ENCODE assay signal across 24 cellular contexts in the genomic region with DNA sequence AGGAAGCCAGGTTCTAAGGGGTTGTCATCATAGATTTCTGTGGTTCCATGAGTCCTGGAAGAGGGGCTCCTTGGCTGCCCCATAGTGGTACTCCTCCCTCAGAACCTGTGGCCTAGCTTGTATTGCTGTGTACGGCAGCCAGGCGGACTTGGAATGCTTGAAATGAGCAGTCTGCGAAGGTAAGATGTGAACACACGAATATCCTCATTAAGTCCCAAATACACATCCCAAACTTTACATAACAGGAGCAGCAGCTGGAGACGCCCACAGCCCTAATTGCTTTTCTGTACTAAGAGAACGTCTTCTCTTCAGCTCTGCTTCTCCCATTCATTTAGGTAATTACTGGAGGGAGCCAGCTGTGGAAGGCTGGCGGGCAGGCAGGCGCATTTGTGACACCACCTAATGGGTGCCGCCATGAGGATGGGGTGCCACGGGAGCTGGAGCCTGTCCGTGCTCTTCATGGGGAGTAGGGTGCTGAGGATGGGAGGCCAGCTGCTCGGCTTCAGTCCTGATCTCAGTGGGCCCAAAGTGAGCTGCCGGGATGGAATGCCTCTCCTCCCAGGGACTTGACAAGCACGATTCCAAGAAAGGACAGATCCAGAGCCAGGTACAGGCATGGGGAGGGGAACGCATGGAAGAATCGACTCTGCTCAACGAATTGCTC.
DNase-seq lines count a peak whose midpoint lies in the region; ATAC-seq and TF ChIP-seq lines count a peak whose summit lies in the region.
"Had no signal": no experiment of that assay in that cellular context is flagged by ENCODE, and none has a peak within 500 bp of the region (broad histone marks: within the 10 kb centered on the region; RNA-seq: fewer than 3 reads in every experiment).

No MANE protein-coding gene starts in this region.

- DNase-seq in natural killer cell treated with Interleukin-12 subunit alpha and Interleukin-12 subunit beta and Interleukin-15 and Interleukin-18, amount 100 ng/mL, for 72 hours (ENCODE audit: low spot score): peak; percentile 57
- DNase-seq in natural killer cell (no peak), WTC11 (ENCODE audit: low spot score) (no peak), neural progenitor cell (ENCODE audit: low spot score) (no peak), amniotic stem cell (lab: John Stamatoyannopoulos, UW) (no peak), uterus (no peak)
- DNase-seq: 8988T; CD4-positive, alpha-beta memory T cell; COR-L47; DMS53; H9; HFFc6; KBM-7; MV-4-11; NCI-H1105; NCI-H1436 treated with DMSO at 0.1 percent for 48 hours; NCI-H187 treated with DMSO at 0.1 percent for 48 hours; NCI-H2107; NCI-H524 treated with DMSO at 0.1 percent for 48 hours; NCI-H82; NK-92 treated with Interleukin-12 subunit alpha and Interleukin-12 subunit beta, amount 100 ng/mL, for 24 hours; PC-3; Right ventricle myocardium superior had no signal

- peaks cover 3 to 22% of the 10 kb centered on the region in 2 donors for H3K27me3 Mint-ChIP-seq in natural killer cell treated with Interleukin-12 subunit alpha and Interleukin-12 subunit beta and Interleukin-15 and Interleukin-18, amount 100 ng/mL, for 72 hours
- H3K27me3 Mint-ChIP-seq in natural killer cell (ENCODE audit: low read depth in 2 of 2): peaks cover 3 to 9% of the 10 kb centered on the region in 2 donors
- H3K27me3 Mint-ChIP-seq in WTC11 (ENCODE audit: low read depth): peaks cover 4% of the 10 kb centered on the region; the same call in 1 of the 2 replicates
- H3K27me3 Mint-ChIP-seq in neural progenitor cell (ENCODE audit: insufficient read depth, low read depth): peaks cover 4% of the 10 kb centered on the region

- H3K4me3 Mint-ChIP-seq in natural killer cell treated with Interleukin-12 subunit alpha and Interleukin-12 subunit beta and Interleukin-15 and Interleukin-18, amount 100 ng/mL, for 72 hours: no peak overlapping the region
- H3K4me3 Mint-ChIP-seq in natural killer cell (no peak overlapping the region), WTC11 (no peak overlapping the region), neural progenitor cell (no peak overlapping the region)
- H3K4me3 Mint-ChIP-seq: CD4-positive, alpha-beta memory T cell; H9; HFFc6 had no signal

- CTCF ChIA-PET in WTC11 (lab: Charles Lee): interaction anchor here (0.6 to 2.4 kb wide), 12 partner anchors 11 to 473 kb away, joined by 3 to 8 read pairs (median 4); no protein-coding TSS in a partner anchor

- H4K20me1 ChIP-seq in neural progenitor cell (ENCODE audit: low read depth): no peaks in the 10 kb centered on the region

- peak overlapping the region; percentile 27 for H3K4me2 ChIP-seq in neural progenitor cell

- no peak for ATAC-seq in natural killer cell treated with Interleukin-12 subunit alpha and Interleukin-12 subunit beta and Interleukin-15 and Interleukin-18, amount 100 ng/mL, for 72 hours
- ATAC-seq in natural killer cell (no peak), WTC11 (peak; percentile 84), HG02885 (IDR thresholded peaks at IDR 0.05; ENCODE audit: poor library complexity, unreplicated experiment) (no peak)
- ATAC-seq: PC-3 had no signal

- H3K9me3 Mint-ChIP-seq in natural killer cell treated with Interleukin-12 subunit alpha and Interleukin-12 subunit beta and Interleukin-15 and Interleukin-18, amount 100 ng/mL, for 72 hours: no peaks in the 10 kb centered on the region
- H3K9me3 Mint-ChIP-seq in natural killer cell: no peaks in the 10 kb centered on the region
- H3K9me3 Mint-ChIP-seq in WTC11: peaks cover 4% of the 10 kb centered on the region
- no peaks in the 10 kb centered on the region for H3K9me3 Mint-ChIP-seq in neural progenitor cell
- H3K9me3 Mint-ChIP-seq: CD4-positive, alpha-beta memory T cell; HFFc6 had no signal

- no peak overlapping the region for H3K9ac ChIP-seq in neural progenitor cell

- no peak overlapping the region for H3K27ac ChIP-seq in neural progenitor cell
- H3K27ac ChIP-seq in uterus: no peak overlapping the region

- no peak for TF ChIP-seq CTCF in natural killer cell (IDR thresholded peaks at IDR 0.05)
- no peak for TF ChIP-seq CTCF in WTC11 (IDR thresholded peaks at IDR 0.05)
- TF ChIP-seq CTCF in neural progenitor cell (IDR thresholded peaks at IDR 0.05): no peak
- no peak for TF ChIP-seq CTCF in uterus (IDR thresholded peaks at IDR 0.05)

- H3K4me3 ChIP-seq in neural progenitor cell: no peak overlapping the region
- H3K4me3 ChIP-seq in uterus: no peak overlapping the region

- H3K9me3 ChIP-seq in neural progenitor cell (ENCODE audit: low read depth) (no peaks in the 10 kb centered on the region), uterus (no peaks in the 10 kb centered on the region)

- H3K36me3 Mint-ChIP-seq in natural killer cell treated with Interleukin-12 subunit alpha and Interleukin-12 subunit beta and Interleukin-15 and Interleukin-18, amount 100 ng/mL, for 72 hours: no peaks in the 10 kb centered on the region
- no peaks in the 10 kb centered on the region for H3K36me3 Mint-ChIP-seq in natural killer cell
- peaks cover 18% of the 10 kb centered on the region for H3K36me3 Mint-ChIP-seq in WTC11
- no peaks in the 10 kb centered on the region for H3K36me3 Mint-ChIP-seq in neural progenitor cell
- H3K36me3 Mint-ChIP-seq: CD4-positive, alpha-beta memory T cell had no signal

- H3K27ac Mint-ChIP-seq in natural killer cell treated with Interleukin-12 subunit alpha and Interleukin-12 subunit beta and Interleukin-15 and Interleukin-18, amount 100 ng/mL, for 72 hours: no peak overlapping the region
- no peak overlapping the region for H3K27ac Mint-ChIP-seq in natural killer cell
- H3K27ac Mint-ChIP-seq in WTC11: peak overlapping the region; percentile 12; the same call in 1 of the 2 replicates
- H3K27ac Mint-ChIP-seq in neural progenitor cell: peak overlapping the region; percentile 36
- H3K27ac Mint-ChIP-seq: CD4-positive, alpha-beta memory T cell; HFFc6 had no signal

- no peak for TF ChIP-seq POLR2A in uterus (IDR thresholded peaks at IDR 0.05)

- peaks cover 9% of the 10 kb centered on the region for H3K4me1 ChIP-seq in neural progenitor cell
- H3K4me1 ChIP-seq in uterus: no peaks in the 10 kb centered on the region

- intact Hi-C loops in natural killer cell (cut with micrococcal nuclease) (no loop called here), uterus (cut with DNase I; ENCODE audit: low total_unique reads) (no loop called here)

- POLR2A ChIA-PET in WTC11 (lab: Charles Lee): no interaction called here

- no peak overlapping the region for H2AFZ ChIP-seq in neural progenitor cell (replicated peaks)

- H3K27me3 ChIP-seq in neural progenitor cell (no peaks in the 10 kb centered on the region), uterus (no peaks in the 10 kb centered on the region)

- peaks cover 9% of the 10 kb centered on the region for H3F3A ChIP-seq in neural progenitor cell (ENCODE audit: low read depth)

- peaks cover 0 to 14% of the 10 kb centered on the region in 2 donors for H3K4me1 Mint-ChIP-seq in natural killer cell treated with Interleukin-12 subunit alpha and Interleukin-12 subunit beta and Interleukin-15 and Interleukin-18, amount 100 ng/mL, for 72 hours (ENCODE audit: low read depth in 2 of 2)
- peaks cover 6 to 14% of the 10 kb centered on the region in 2 donors for H3K4me1 Mint-ChIP-seq in natural killer cell
- H3K4me1 Mint-ChIP-seq in WTC11: peaks cover 36% of the 10 kb centered on the region
- H3K4me1 Mint-ChIP-seq in neural progenitor cell: no peaks in the 10 kb centered on the region
- H3K4me1 Mint-ChIP-seq: CD4-positive, alpha-beta memory T cell had no signal

- H3K36me3 ChIP-seq in neural progenitor cell (no peaks in the 10 kb centered on the region), uterus (no peaks in the 10 kb centered on the region)

- H3K79me2 ChIP-seq in neural progenitor cell (ENCODE audit: low read depth): no peaks in the 10 kb centered on the region

TF ChIP-seq in WTC11, 78 proteins besides CTCF, POLR2A, EP300 and RAD21 (continues in another document):
- TF ChIP-seq, protein P1, sequence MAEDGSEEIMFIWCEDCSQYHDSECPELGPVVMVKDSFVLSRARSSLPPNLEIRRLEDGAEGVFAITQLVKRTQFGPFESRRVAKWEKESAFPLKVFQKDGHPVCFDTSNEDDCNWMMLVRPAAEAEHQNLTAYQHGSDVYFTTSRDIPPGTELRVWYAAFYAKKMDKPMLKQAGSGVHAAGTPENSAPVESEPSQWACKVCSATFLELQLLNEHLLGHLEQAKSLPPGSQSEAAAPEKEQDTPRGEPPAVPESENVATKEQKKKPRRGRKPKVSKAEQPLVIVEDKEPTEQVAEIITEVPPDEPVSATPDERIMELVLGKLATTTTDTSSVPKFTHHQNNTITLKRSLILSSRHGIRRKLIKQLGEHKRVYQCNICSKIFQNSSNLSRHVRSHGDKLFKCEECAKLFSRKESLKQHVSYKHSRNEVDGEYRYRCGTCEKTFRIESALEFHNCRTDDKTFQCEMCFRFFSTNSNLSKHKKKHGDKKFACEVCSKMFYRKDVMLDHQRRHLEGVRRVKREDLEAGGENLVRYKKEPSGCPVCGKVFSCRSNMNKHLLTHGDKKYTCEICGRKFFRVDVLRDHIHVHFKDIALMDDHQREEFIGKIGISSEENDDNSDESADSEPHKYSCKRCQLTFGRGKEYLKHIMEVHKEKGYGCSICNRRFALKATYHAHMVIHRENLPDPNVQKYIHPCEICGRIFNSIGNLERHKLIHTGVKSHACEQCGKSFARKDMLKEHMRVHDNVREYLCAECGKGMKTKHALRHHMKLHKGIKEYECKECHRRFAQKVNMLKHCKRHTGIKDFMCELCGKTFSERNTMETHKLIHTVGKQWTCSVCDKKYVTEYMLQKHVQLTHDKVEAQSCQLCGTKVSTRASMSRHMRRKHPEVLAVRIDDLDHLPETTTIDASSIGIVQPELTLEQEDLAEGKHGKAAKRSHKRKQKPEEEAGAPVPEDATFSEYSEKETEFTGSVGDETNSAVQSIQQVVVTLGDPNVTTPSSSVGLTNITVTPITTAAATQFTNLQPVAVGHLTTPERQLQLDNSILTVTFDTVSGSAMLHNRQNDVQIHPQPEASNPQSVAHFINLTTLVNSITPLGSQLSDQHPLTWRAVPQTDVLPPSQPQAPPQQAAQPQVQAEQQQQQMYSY (CRISPR knock-in tag; IDR thresholded peaks at IDR 0.05): no peak
- no peak for TF ChIP-seq NR2C2 (CRISPR knock-in tag; IDR thresholded peaks at IDR 0.05)
- TF ChIP-seq, protein P2, sequence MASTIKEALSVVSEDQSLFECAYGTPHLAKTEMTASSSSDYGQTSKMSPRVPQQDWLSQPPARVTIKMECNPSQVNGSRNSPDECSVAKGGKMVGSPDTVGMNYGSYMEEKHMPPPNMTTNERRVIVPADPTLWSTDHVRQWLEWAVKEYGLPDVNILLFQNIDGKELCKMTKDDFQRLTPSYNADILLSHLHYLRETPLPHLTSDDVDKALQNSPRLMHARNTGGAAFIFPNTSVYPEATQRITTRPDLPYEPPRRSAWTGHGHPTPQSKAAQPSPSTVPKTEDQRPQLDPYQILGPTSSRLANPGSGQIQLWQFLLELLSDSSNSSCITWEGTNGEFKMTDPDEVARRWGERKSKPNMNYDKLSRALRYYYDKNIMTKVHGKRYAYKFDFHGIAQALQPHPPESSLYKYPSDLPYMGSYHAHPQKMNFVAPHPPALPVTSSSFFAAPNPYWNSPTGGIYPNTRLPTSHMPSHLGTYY (CRISPR knock-in tag; IDR thresholded peaks at IDR 0.05): no peak

Comparison
In these comparisons a context has a peak if more than half of its experiments do, and no peak if none do; other contexts are left out.
1. H3K27ac Mint-ChIP-seq: peak in WTC11 (single experiment) and neural progenitor cell (single experiment); none in natural killer cell treated with Interleukin-12 subunit alpha and Interleukin-12 subunit beta and Interleukin-15 and Interleukin-18, amount 100 ng/mL, for 72 hours (0 of 2) and natural killer cell (0 of 2).